23 cellular contexts compared by ENCODE assay signal in the genomic region with DNA sequence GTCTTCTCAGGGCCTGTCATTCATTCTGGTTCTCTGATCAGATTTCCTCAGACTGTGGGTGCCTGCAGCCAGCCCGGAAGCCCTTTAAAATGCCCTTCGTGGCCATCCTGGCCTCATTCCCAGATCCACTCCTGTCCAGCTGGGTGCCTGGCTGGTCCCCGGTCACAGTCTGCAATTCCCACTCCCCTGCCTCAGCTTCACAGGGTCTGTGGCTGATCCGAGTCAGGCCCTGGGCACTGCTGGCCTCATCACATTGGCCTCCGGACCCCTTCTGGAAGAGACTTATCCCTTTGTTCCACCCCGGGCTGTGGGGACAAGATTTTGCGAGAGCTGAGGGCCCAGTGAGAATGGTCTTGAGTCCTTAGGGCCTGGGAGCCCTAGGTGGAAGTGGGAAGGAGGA. TPM values are rescaled to one million over a fixed set of nuclear protein-coding genes. Genes with fewer than 3 reads are reported as not detected.
A peak's percentile ranks its signal among the peaks of the same experiment; 100 is the strongest.
DNase-seq lines count a peak whose midpoint lies in the region; ATAC-seq and TF ChIP-seq lines count a peak whose summit lies in the region.
"Had no signal": no experiment of that assay in that cellular context is flagged by ENCODE, and none has a peak within 500 bp of the region (broad histone marks: within the 10 kb centered on the region; RNA-seq: fewer than 3 reads in every experiment).

No MANE protein-coding gene starts in this region.

- intact Hi-C loops in MCF 10A (cut with micrococcal nuclease) (no loop called here), breast epithelium (cut with DNase I; ENCODE audit: low total_unique reads) (no loop called here)

- H3K9me3 Mint-ChIP-seq in MCF 10A (ENCODE audit: unreplicated experiment) = no peaks in the 10 kb centered on the region

- no peaks in the 10 kb centered on the region for H3K9me3 ChIP-seq in breast epithelium
- H3K9me3 ChIP-seq: A549, adrenal gland, BLaER1 had no signal

- H3K4me1 ChIP-seq in breast epithelium = no peaks in the 10 kb centered on the region
- H3K4me1 ChIP-seq: adrenal gland, BLaER1 had no signal

- peaks cover 15% of the 10 kb centered on the region for H3K36me3 Mint-ChIP-seq in MCF 10A (ENCODE audit: insufficient read depth, unreplicated experiment)

- H3K27me3 Mint-ChIP-seq in MCF 10A (ENCODE audit: insufficient read depth, unreplicated experiment) = no peaks in the 10 kb centered on the region
- H3K27me3 Mint-ChIP-seq: central memory CD8-positive, alpha-beta T cell had no signal

- no peak for DNase-seq in MCF 10A (ENCODE audit: unreplicated experiment)
- DNase-seq in breast epithelium (ENCODE audit: low spot score in 2 of 2) = no peak
- DNase-seq in myocyte (ENCODE audit: low read depth) = peak; percentile 75
- DNase-seq in substantia nigra (lab: John Stamatoyannopoulos, UW) = peak in 23 of 49 donors; percentile 14 to 70 (median 39)
- DNase-seq in RKO (ENCODE audit: low spot score) = no peak
- DNase-seq in T-helper 1 cell = no peak
- DNase-seq: activated gamma-delta T cell; adrenal gland; Calu3; erythroblast; foreskin melanocyte; HCEC 1CT; mesendoderm; NCI-H1105 treated with DMSO at 0.1 percent for 48 hours; NCI-H2107; SHP77 treated with DMSO at 0.1 percent for 48 hours; stimulated activated CD4-positive, alpha-beta T cell treated with anti-CD3 and anti-CD28 coated beads, Interleukin-12 subunit alpha, Interleukin-12 subunit beta, amount 100 ng/mL, for 4 hours had no signal

- TF ChIP-seq POLR2A in breast epithelium (IDR thresholded peaks at IDR 0.05) = no peak

- ATAC-seq in HG02970 (IDR thresholded peaks at IDR 0.05; ENCODE audit: low FRiP score, unreplicated experiment) = no peak
- ATAC-seq: A549 had no signal

- TF ChIP-seq CTCF in MCF 10A (IDR thresholded peaks at IDR 0.05; ENCODE audit: unreplicated experiment) = no peak
- TF ChIP-seq CTCF in breast epithelium (IDR thresholded peaks at IDR 0.05) = no peak

- no peaks in the 10 kb centered on the region for H3K27me3 ChIP-seq in breast epithelium
- H3K27me3 ChIP-seq: adrenal gland, BLaER1 had no signal

- H3K27ac ChIP-seq in breast epithelium (peak overlapping the region in 1 of 2 donors; percentile 32), cingulate gyrus (ENCODE audit: low read depth, low read length) (peak overlapping the region; percentile 78), substantia nigra (ENCODE audit: low read depth, low read length, poor library complexity, severe bottlenecking) (peak overlapping the region; percentile 86)
- H3K27ac ChIP-seq: A549, adrenal gland, BLaER1 had no signal

- POLR2A ChIA-PET in MCF 10A (lab: Yijun Ruan, JAX) = no interaction called here

- H3K4me3 Mint-ChIP-seq in MCF 10A (ENCODE audit: unreplicated experiment) = no peak overlapping the region
- H3K4me3 Mint-ChIP-seq: central memory CD8-positive, alpha-beta T cell; T-helper 1 cell treated with Interleukin-12 subunit alpha and Interleukin-12 subunit beta and Interleukin-4 antibody, amounts not matched to agents 30 μg/mL and 1 μg/mL, for 36 hours had no signal

- H3K27ac Mint-ChIP-seq in MCF 10A (ENCODE audit: low read depth, unreplicated experiment) = peak overlapping the region; percentile 39
- H3K27ac Mint-ChIP-seq: T-helper 1 cell treated with Interleukin-12 subunit alpha and Interleukin-12 subunit beta and Interleukin-4 antibody, amounts not matched to agents 30 μg/mL and 1 μg/mL, for 36 hours had no signal

- H3K4me1 Mint-ChIP-seq in MCF 10A (ENCODE audit: insufficient read depth, unreplicated experiment) = peaks cover 5% of the 10 kb centered on the region
- H3K4me1 Mint-ChIP-seq: central memory CD8-positive, alpha-beta T cell had no signal

- no TSS peak for BruUV-seq in MCF 10A (replicated peaks; lab: Mats Ljungman, UMichigan)

- CTCF ChIA-PET in MCF 10A (lab: Yijun Ruan, JAX) = interaction anchor here (0.6 to 1.1 kb wide), 3 partner anchors 11 to 97 kb away, joined by 3 read pairs; no protein-coding TSS in a partner anchor

- no peak overlapping the region for H3K4me3 ChIP-seq in breast epithelium
- H3K4me3 ChIP-seq: A549, adrenal gland, BLaER1 had no signal

- no peaks in the 10 kb centered on the region for H3K36me3 ChIP-seq in breast epithelium
- H3K36me3 ChIP-seq: adrenal gland, BLaER1 had no signal

RNA-seq across cellular contexts. Expression of gene DOCK1, which starts 12.1 kb away (rescaled TPM):
- 40.0 and 42.4 TPM in 2 replicates for total RNA-seq in MCF 10A (2022)
- 100 to 1,000 TPM in 1 of 3 donors, 10 to 100 TPM in 2; 50.4 to 101 (median 69.2) TPM for total RNA-seq in breast epithelium
- total RNA-seq in myocyte = 35.1 and 37.6 TPM in 2 replicates
- polyA plus RNA-seq in myocyte (2012) = 23.1 TPM
